In genomic region chr2:101883860-101884259, GRCh38 we compare ENCODE assay signal across 8 cellular contexts.
DNase-seq lines count a peak whose midpoint lies in the region; ATAC-seq and TF ChIP-seq lines count a peak whose summit lies in the region.

No MANE protein-coding gene starts in this region.

- ATAC-seq in GM23338 (peak; percentile 55), right cardiac atrium (peak; percentile 63 to 69)
- ATAC-seq in activated naive CD4-positive, alpha-beta T cell treated with anti-CD3 and anti-CD28 coated beads, Interleukin-2, amount 50 U/mL, for 72 hours: peak; percentile 72 to 92

- H3K4me3 Mint-ChIP-seq in GM23338: no peak overlapping the region

- WGBS in right cardiac atrium: 21% methylated on average over 3 of the region's 3 CpGs

- intact Hi-C loops in right cardiac atrium (cut with DNase I): loop anchor here in 1 of 4 donors (10.0 kb wide), 1 partner anchor 91 kb away; no protein-coding TSS in a partner anchor

- H3K36me3 ChIP-seq in GM23338 (ENCODE audit: insufficient read depth): peaks cover 34% of the 10 kb centered on the region

- H3K4me3 ChIP-seq in GM23338 (no peak overlapping the region), right cardiac atrium (ENCODE audit: low read length) (no peak overlapping the region)

- no peaks in the 10 kb centered on the region for H3K27me3 ChIP-seq in GM23338 (ENCODE audit: insufficient read depth)
- no peaks in the 10 kb centered on the region for H3K27me3 ChIP-seq in right cardiac atrium (ENCODE audit: control insufficient read depth, insufficient read depth)

- H3K4me1 Mint-ChIP-seq in GM23338: no peaks in the 10 kb centered on the region

- no peaks in the 10 kb centered on the region for H3K9me2 ChIP-seq in GM23338 (ENCODE audit: insufficient read depth)

- H3K4me1 ChIP-seq in GM23338 (ENCODE audit: insufficient read depth) (no peaks in the 10 kb centered on the region), right cardiac atrium (ENCODE audit: control insufficient read depth, insufficient read depth, low read length) (peaks cover 2% of the 10 kb centered on the region)

- H4K20me1 ChIP-seq in GM23338 (replicated peaks; ENCODE audit: insufficient read depth): no peaks in the 10 kb centered on the region

- H3K36me3 Mint-ChIP-seq in GM23338 (ENCODE audit: low read depth): peaks cover 69% of the 10 kb centered on the region
- peaks cover 0 to 32% of the 10 kb centered on the region in 2 donors for H3K36me3 Mint-ChIP-seq in activated naive CD4-positive, alpha-beta T cell treated with anti-CD3 and anti-CD28 coated beads, Interleukin-2, amount 50 U/mL, for 72 hours

- peaks cover under 1% of the 10 kb centered on the region for H3K27me3 Mint-ChIP-seq in GM23338 (ENCODE audit: insufficient read depth, low read depth, poor library complexity)

- no peak overlapping the region for H3K27ac Mint-ChIP-seq in GM23338
- H3K27ac Mint-ChIP-seq in activated naive CD4-positive, alpha-beta T cell treated with anti-CD3 and anti-CD28 coated beads, Interleukin-2, amount 50 U/mL, for 72 hours: peak overlapping the region in 1 of 2 donors; percentile 59

- peak; percentile 60 to 75 for TF ChIP-seq CTCF in GM23338 (conservative IDR thresholded peaks at IDR 0.05; ENCODE audit: low read depth in 2 of 2)

- H3K9me3 ChIP-seq in right cardiac atrium (ENCODE audit: control insufficient read depth, low read length): no peaks in the 10 kb centered on the region

- no peaks in the 10 kb centered on the region for H3K9me3 Mint-ChIP-seq in GM23338
- peaks cover 0 to 3% of the 10 kb centered on the region in 2 donors for H3K9me3 Mint-ChIP-seq in activated naive CD4-positive, alpha-beta T cell treated with anti-CD3 and anti-CD28 coated beads, Interleukin-2, amount 50 U/mL, for 72 hours

- DNase-seq in DMS114 treated with DMSO at 0.1 percent for 48 hours (lab: John Stamatoyannopoulos, UW; ENCODE audit: unreplicated experiment) (peak; percentile 63), GM23338 (ENCODE audit: low spot score) (peak; percentile 69), NCI-H226 (peak; percentile 43), right cardiac atrium (no peak), cerebellar cortex (ENCODE audit: low spot score) (no peak), occipital lobe (lab: John Stamatoyannopoulos, UW) (no peak)
- DNase-seq in activated naive CD4-positive, alpha-beta T cell treated with anti-CD3 and anti-CD28 coated beads, Interleukin-2, amount 50 U/mL, for 72 hours (ENCODE audit: low spot score in 2 of 2): peak in 1 of 2 donors; percentile 39
- DNase-seq in stimulated activated CD4-positive, alpha-beta T cell treated with anti-CD3 and anti-CD28 coated beads, Interleukin-15, amount 100 ng/mL, for 24 hours: peak; percentile 50

- H3K79me2 ChIP-seq in GM23338 (replicated peaks; ENCODE audit: insufficient read depth): peaks cover 16% of the 10 kb centered on the region; the same call in 1 of the 2 replicates

- H2AFZ ChIP-seq in GM23338: no peak overlapping the region

- H3K27ac ChIP-seq in GM23338 (ENCODE audit: low read depth) (no peak overlapping the region), right cardiac atrium (ENCODE audit: low read length) (no peak overlapping the region)

- H3K4me2 ChIP-seq in GM23338: no peak overlapping the region

- H3F3A ChIP-seq in GM23338 (replicated peaks; ENCODE audit: low read depth): no peaks in the 10 kb centered on the region

TF ChIP-seq in GM23338, 12 proteins besides CTCF, POLR2A, EP300 and RAD21:
- no peak for TF ChIP-seq ETS1 (IDR thresholded peaks at IDR 0.05)

Comparison
In these comparisons a context has a peak if more than half of its experiments do, and no peak if none do; other contexts are left out.
1. DNase-seq: peak in DMS114 treated with DMSO at 0.1 percent for 48 hours (single experiment), GM23338 (single experiment), NCI-H226 (single experiment) and stimulated activated CD4-positive, alpha-beta T cell treated with anti-CD3 and anti-CD28 coated beads, Interleukin-15, amount 100 ng/mL, for 24 hours (single experiment); none in right cardiac atrium (0 of 3), cerebellar cortex (single experiment) and occipital lobe (single experiment).
2. Peak in every context shown above with its lines, with median percentiles within 50 percentile points of each other: ATAC-seq.